In the genomic region with DNA sequence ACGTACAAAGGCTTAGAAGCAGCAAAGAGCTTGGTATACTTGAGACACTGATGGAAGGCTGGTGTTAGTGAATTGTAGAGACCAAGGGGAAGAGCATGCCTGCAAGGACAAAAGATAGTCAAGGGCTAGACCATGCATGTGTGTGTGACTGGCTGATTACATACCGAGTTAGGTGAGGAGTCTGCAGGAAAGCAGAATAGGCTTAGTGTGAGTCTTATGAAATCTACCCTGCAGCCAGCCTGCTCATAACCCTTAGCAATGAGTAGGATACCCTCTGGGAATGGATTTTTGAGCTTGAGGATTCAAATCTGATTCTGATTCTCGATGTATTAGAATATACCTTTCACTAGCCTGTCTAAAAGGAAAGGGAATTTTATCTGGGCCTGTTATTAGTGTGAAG, we compare ENCODE assay signal across 20 cellular contexts.
"Had no signal": no experiment of that assay in that cellular context is flagged by ENCODE, and none has a peak within 500 bp of the region (broad histone marks: within the 10 kb centered on the region; RNA-seq: fewer than 3 reads in every experiment).

No MANE protein-coding gene starts in this region.

- H3K4me2 ChIP-seq: neural progenitor cell had no signal

- H3K4me3 Mint-ChIP-seq: dendritic cell treated with granulocyte-macrophage colony-stimulating factor and Interleukin-4, amounts not matched to agents 40 ng/mL and 50 ng/mL, for 4 days; effector memory CD8-positive, alpha-beta T cell; mesothelial cell of epicardium; natural killer cell treated with Interleukin-12 subunit alpha and Interleukin-12 subunit beta and Interleukin-15 and Interleukin-18, amount 100 ng/mL, for 72 hours; neural progenitor cell had no signal

- H3K36me3 ChIP-seq: neural progenitor cell, ovary had no signal

- H3K27me3 Mint-ChIP-seq: dendritic cell treated with granulocyte-macrophage colony-stimulating factor and Interleukin-4, amounts not matched to agents 40 ng/mL and 50 ng/mL, for 4 days; effector memory CD8-positive, alpha-beta T cell; natural killer cell treated with Interleukin-12 subunit alpha and Interleukin-12 subunit beta and Interleukin-15 and Interleukin-18, amount 100 ng/mL, for 72 hours; type B pancreatic cell had no signal

- H3K27ac ChIP-seq: gastrocnemius medialis, heart right ventricle, neural progenitor cell, ovary, right atrium auricular region, sigmoid colon, skin epidermis had no signal

- H2AFZ ChIP-seq: neural progenitor cell had no signal

- H3K4me3 ChIP-seq: gastrocnemius medialis, heart right ventricle, neural progenitor cell, ovary, right atrium auricular region, sigmoid colon, skin epidermis had no signal

- H3K36me3 Mint-ChIP-seq: natural killer cell treated with Interleukin-12 subunit alpha and Interleukin-12 subunit beta and Interleukin-15 and Interleukin-18, amount 100 ng/mL, for 72 hours had no signal

- H3K27ac Mint-ChIP-seq: dendritic cell treated with granulocyte-macrophage colony-stimulating factor and Interleukin-4, amounts not matched to agents 40 ng/mL and 50 ng/mL, for 4 days; effector memory CD8-positive, alpha-beta T cell; mesothelial cell of epicardium; natural killer cell treated with Interleukin-12 subunit alpha and Interleukin-12 subunit beta and Interleukin-15 and Interleukin-18, amount 100 ng/mL, for 72 hours; neural progenitor cell; type B pancreatic cell had no signal

- H3K4me1 ChIP-seq: gastrocnemius medialis, heart right ventricle, right atrium auricular region, sigmoid colon had no signal

- H3K27me3 ChIP-seq: gastrocnemius medialis, heart right ventricle, neural progenitor cell, ovary, right atrium auricular region, sigmoid colon had no signal

- H3K9me3 ChIP-seq: gastrocnemius medialis, heart right ventricle, ovary, right atrium auricular region, sigmoid colon had no signal

- FAIRE-seq: colon, islet of Langerhans, urothelium cell line had no signal

- DNase-seq: effector memory CD8-positive, alpha-beta T cell; gastrocnemius medialis; heart right ventricle; hypothalamus; nucleus accumbens; ovary; sigmoid colon; stimulated activated CD4-positive, alpha-beta T cell treated with anti-CD3 and anti-CD28 coated beads, Interleukin-12 subunit alpha, Interleukin-12 subunit beta, amount 100 ng/mL, for 4 hours; stimulated activated CD4-positive, alpha-beta T cell treated with anti-CD3 and anti-CD28 coated beads, Interleukin-2, amount 100 ng/mL, for 48 hours; stimulated activated naive CD4-positive, alpha-beta T cell treated with Interleukin-2 at 50 U/mL for 16 hours had no signal

- H3K9ac ChIP-seq: neural progenitor cell had no signal

- H3K9me3 Mint-ChIP-seq: dendritic cell treated with granulocyte-macrophage colony-stimulating factor and Interleukin-4, amounts not matched to agents 40 ng/mL and 50 ng/mL, for 4 days; effector memory CD8-positive, alpha-beta T cell; mesothelial cell of epicardium; natural killer cell treated with Interleukin-12 subunit alpha and Interleukin-12 subunit beta and Interleukin-15 and Interleukin-18, amount 100 ng/mL, for 72 hours; neural progenitor cell; type B pancreatic cell had no signal

- H3K4me1 Mint-ChIP-seq: mesothelial cell of epicardium had no signal
